ENCODE assay signal across 24 cellular contexts in the genomic region with DNA sequence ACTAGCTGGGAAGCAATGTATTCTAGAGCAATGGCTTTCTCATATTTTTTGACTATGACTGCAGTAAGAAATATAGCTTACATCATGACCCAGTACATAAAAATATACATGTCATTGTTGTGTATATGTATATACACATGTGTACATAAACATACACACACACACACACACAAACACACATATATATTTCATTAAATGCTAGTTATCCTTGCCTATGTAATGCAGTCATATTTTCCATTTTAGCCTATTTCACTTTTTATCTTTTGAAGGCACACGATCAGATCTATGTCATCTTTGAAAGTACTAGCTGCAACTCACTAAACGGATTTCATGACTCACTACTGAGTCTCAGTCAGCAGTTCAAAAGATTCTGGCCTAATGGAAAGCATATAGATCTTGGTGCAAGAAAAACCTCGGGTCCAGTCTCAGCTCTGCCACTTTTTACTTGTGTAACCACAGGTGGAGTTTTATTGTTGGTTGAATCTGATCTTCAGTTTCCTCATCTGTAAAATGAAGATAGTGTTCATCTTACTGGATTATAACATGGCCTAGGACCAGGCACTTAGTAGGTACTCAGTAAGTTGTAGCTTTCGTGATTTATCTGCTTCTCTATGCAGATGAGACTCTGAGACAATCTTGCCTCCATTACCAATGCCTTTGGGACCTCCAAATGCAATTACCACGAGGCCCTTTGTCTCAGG.
DNase-seq lines count a peak whose midpoint lies in the region; ATAC-seq, FAIRE-seq and TF ChIP-seq lines count a peak whose summit lies in the region.
"Had no signal": no experiment of that assay in that cellular context is flagged by ENCODE, and none has a peak within 500 bp of the region (broad histone marks: within the 10 kb centered on the region; RNA-seq: fewer than 3 reads in every experiment).

No MANE protein-coding gene starts in this region.

- H3K4me2 ChIP-seq in K562 (ENCODE audit: insufficient read depth, low read length), result no peak overlapping the region; the same call in 1 of the 2 replicates

- TF ChIP-seq EP300 in K562 (IDR thresholded peaks at IDR 0.05; ENCODE audit: low read length), result peak; percentile 83

- peak; percentile 82 for ATAC-seq in K562
- no peak for ATAC-seq in HG02970 (IDR thresholded peaks at IDR 0.05; ENCODE audit: low FRiP score, unreplicated experiment)
- ATAC-seq: HCT116; naive thymus-derived CD8-positive, alpha-beta T cell had no signal

- no TSS peak for BruUV-seq in K562 (replicated peaks; lab: Mats Ljungman, UMichigan)

- no peak for TF ChIP-seq RAD21 in K562 (CRISPR knock-in tag; conservative IDR thresholded peaks at IDR 0.05 in 1 of 2, IDR thresholded peaks at IDR 0.05 in 1 of 2)

- H3K9me3 ChIP-seq in K562 (replicated peaks; ENCODE audit: control insufficient read depth, insufficient read depth, low read depth, low read length) (no peaks in the 10 kb centered on the region), spleen (no peaks in the 10 kb centered on the region)
- H3K9me3 ChIP-seq: tibial nerve had no signal

- intact Hi-C loops in K562 (cut with micrococcal nuclease), result no loop called here
- intact Hi-C loops in spleen (cut with DNase I; ENCODE audit: low total_unique reads), result no loop called here

- H3K27me3 ChIP-seq in K562 (ENCODE audit: control insufficient read depth in 2 of 2, insufficient read depth in 2 of 2, low read length in 2 of 2) (no peaks in the 10 kb centered on the region), spleen (replicated peaks in 1 of 7) (peaks cover 0 to 25% (median 0%) of the 10 kb centered on the region in 7 donors)

- no peaks in the 10 kb centered on the region for H4K20me1 ChIP-seq in K562 (replicated peaks; ENCODE audit: control insufficient read depth, insufficient read depth, low read length)

- H3K36me3 Mint-ChIP-seq in activated T-cell treated with anti-CD3 and anti-CD28 coated beads, Interleukin-2, amount 50 U/mL, for 24 hours (ENCODE audit: low read depth), result no peaks in the 10 kb centered on the region

- no peak for DNase-seq in activated T-cell treated with anti-CD3 and anti-CD28 coated beads, Interleukin-2, amount 50 U/mL, for 24 hours
- DNase-seq in activated T-cell treated with anti-CD3 and anti-CD28 coated beads for 4 hours (no peak), GM10266 (ENCODE audit: extremely low spot score) (peak; percentile 58), RKO (ENCODE audit: low spot score) (peak; percentile 31), K562 (ENCODE audit: extremely low read depth in 1 of 4, low spot score in 3 of 4) (peak in 3 of 4 experiments; percentile 31 to 68 (median 62)), HEK293T (ENCODE audit: extremely low spot score) (no peak), spleen (no peak)
- DNase-seq: activated naive CD4-positive, alpha-beta T cell; Calu3; midbrain; naive thymus-derived CD8-positive, alpha-beta T cell; NCI-H1092 treated with DMSO at 0.1 percent for 48 hours; NCI-H2029; NCI-H226; Right ventricle myocardium superior; small intestine; T-helper 9 cell had no signal

- peaks cover 2% of the 10 kb centered on the region for H3K27me3 Mint-ChIP-seq in activated T-cell treated with anti-CD3 and anti-CD28 coated beads, Interleukin-2, amount 50 U/mL, for 24 hours

- no peak for TF ChIP-seq CTCF in GM10266 (IDR thresholded peaks at IDR 0.05; ENCODE audit: control insufficient read depth, insufficient read depth, low read depth, missing control alignments)
- no peak for TF ChIP-seq CTCF in K562 (IDR thresholded peaks at IDR 0.05 in 2 of 3, conservative IDR thresholded peaks at IDR 0.05 in 1 of 3; ENCODE audit: insufficient read depth in 2 of 3, low read depth in 1 of 3, low read length in 3 of 3)
- TF ChIP-seq CTCF in spleen (IDR thresholded peaks at IDR 0.05 in 8 of 11, conservative IDR thresholded peaks at IDR 0.05 in 3 of 11), result no peak

- CTCF ChIA-PET in K562 (lab: Yijun Ruan, JAX; ENCODE audit: low intra/inter-chr PET ratio), result no interaction called here
- CTCF ChIA-PET in HEK293T (lab: Yijun Ruan, JAX), result no interaction called here

- no peak overlapping the region for H3K9ac ChIP-seq in K562 (ENCODE audit: insufficient read depth in 1 of 2, low read depth in 2 of 2, low read length in 2 of 2)

- no peak for TF ChIP-seq POLR2A in K562 (conservative IDR thresholded peaks at IDR 0.05)
- TF ChIP-seq POLR2A in spleen (IDR thresholded peaks at IDR 0.05), result no peak

- H3K4me1 Mint-ChIP-seq in activated T-cell treated with anti-CD3 and anti-CD28 coated beads, Interleukin-2, amount 50 U/mL, for 24 hours (ENCODE audit: low read depth), result peaks cover 23% of the 10 kb centered on the region
- H3K4me1 Mint-ChIP-seq: central memory CD8-positive, alpha-beta T cell; naive thymus-derived CD8-positive, alpha-beta T cell had no signal

- in situ Hi-C loops in K562 (cut with MboI), result no loop called here

- H3K79me2 ChIP-seq in K562 (ENCODE audit: control insufficient read depth, insufficient read depth, low read length), result no peaks in the 10 kb centered on the region

- no peak overlapping the region for H3K4me3 Mint-ChIP-seq in activated T-cell treated with anti-CD3 and anti-CD28 coated beads, Interleukin-2, amount 50 U/mL, for 24 hours
- H3K4me3 Mint-ChIP-seq: central memory CD8-positive, alpha-beta T cell; naive thymus-derived CD8-positive, alpha-beta T cell had no signal

- no peaks in the 10 kb centered on the region for H3K9me3 Mint-ChIP-seq in activated T-cell treated with anti-CD3 and anti-CD28 coated beads, Interleukin-2, amount 50 U/mL, for 24 hours
- H3K9me3 Mint-ChIP-seq: central memory CD8-positive, alpha-beta T cell; naive thymus-derived CD8-positive, alpha-beta T cell had no signal

- H3K9me1 ChIP-seq in K562 (ENCODE audit: control insufficient read depth, insufficient read depth, low read length), result no peaks in the 10 kb centered on the region

- POLR2A ChIA-PET in K562 (lab: Yijun Ruan, JAX) (interaction anchor here (0.7 to 1.6 kb wide), 7 partner anchors 8 to 506 kb away, joined by 3 to 5 read pairs (median 4); no protein-coding TSS in a partner anchor), HEK293T (lab: Yijun Ruan, JAX) (no interaction called here)

- H3K27ac ChIP-seq in K562 (ENCODE audit: extremely low read depth, low read depth, low read length) (peak overlapping the region; percentile 36; the same call in 2 of the 3 replicates), spleen (no peak overlapping the region)
- H3K27ac ChIP-seq: C4-2B, tibial nerve had no signal

- H3K4me3 ChIP-seq in K562, result no peak overlapping the region
- H3K4me3 ChIP-seq in spleen, result no peak overlapping the region
- H3K4me3 ChIP-seq: tibial nerve had no signal

- peak; percentile 83 for FAIRE-seq in K562 (lab: Jason Lieb, UNC)
- FAIRE-seq: GM19239, keratinocyte, small intestine had no signal

- peak overlapping the region; percentile 86 for H3K27ac Mint-ChIP-seq in activated T-cell treated with anti-CD3 and anti-CD28 coated beads, Interleukin-2, amount 50 U/mL, for 24 hours
- H3K27ac Mint-ChIP-seq: naive thymus-derived CD8-positive, alpha-beta T cell had no signal

- H3K4me1 ChIP-seq in K562 (replicated peaks in 1 of 2; ENCODE audit: control insufficient read depth in 2 of 2, insufficient read depth in 2 of 2, low read length in 2 of 2), result peaks cover 11 to 16% of the 10 kb centered on the region in 2 experiments
- no peaks in the 10 kb centered on the region for H3K4me1 ChIP-seq in spleen
- H3K4me1 ChIP-seq: tibial nerve had no signal

- peak overlapping the region; percentile 26; the same call in 1 of the 2 replicates for H2AFZ ChIP-seq in K562 (ENCODE audit: low read depth, low read length)

- no peaks in the 10 kb centered on the region for H3K36me3 ChIP-seq in K562 (ENCODE audit: control insufficient read depth, insufficient read depth, low read length)
- no peaks in the 10 kb centered on the region for H3K36me3 ChIP-seq in spleen
- H3K36me3 ChIP-seq: tibial nerve had no signal

- WGBS in K562 (ENCODE audit: insufficient coverage, low coverage, missing lambda C conversion rate), result 9% methylated on average over 5 of the region's 5 CpGs
- 66 to 73% (median 69%) methylated on average over 5 of the region's 5 CpGs for WGBS in spleen, 5 donors

TF ChIP-seq in K562, 482 proteins besides CTCF, POLR2A, EP300 and RAD21 (continues in another document):
- no peak for TF ChIP-seq PURB (CRISPR knock-in tag; IDR thresholded peaks at IDR 0.05; ENCODE audit: low read depth)
- no peak for TF ChIP-seq ARID2 (IDR thresholded peaks at IDR 0.05)
- TF ChIP-seq SRF (CRISPR knock-in tag; IDR thresholded peaks at IDR 0.05), result no peak
- no peak for TF ChIP-seq ERF (CRISPR knock-in tag; IDR thresholded peaks at IDR 0.05)
- TF ChIP-seq MCM5 (IDR thresholded peaks at IDR 0.05; ENCODE audit: low read depth), result no peak
- no peak for TF ChIP-seq PHF21A (IDR thresholded peaks at IDR 0.05; ENCODE audit: borderline replicate concordance, low read depth)
- peak; percentile 34; the same call in 1 of the 2 replicates for TF ChIP-seq STAT5A (IDR thresholded peaks at IDR 0.05; ENCODE audit: borderline replicate concordance, low read length)
- 0 out of 2 replicates have a peak, but pooled peaks have one; percentile 58 for TF ChIP-seq ZNF766 (CRISPR knock-in tag; conservative IDR thresholded peaks at IDR 0.05)
- no peak for TF ChIP-seq ZNF57 (CRISPR knock-in tag; IDR thresholded peaks at IDR 0.05)
- no peak for TF ChIP-seq CREB1 (IDR thresholded peaks at IDR 0.05)
- TF ChIP-seq CREB1 (CRISPR knock-in tag; IDR thresholded peaks at IDR 0.05), result no peak
- TF ChIP-seq RUNX1 (IDR thresholded peaks at IDR 0.05; ENCODE audit: low read depth), result no peak
- no peak for TF ChIP-seq HIVEP1 (CRISPR knock-in tag; IDR thresholded peaks at IDR 0.05)

TF ChIP-seq in HEK293T, 16 proteins besides CTCF, POLR2A, EP300 and RAD21 (continues in another document):
- no peak for TF ChIP-seq CTBP1 (IDR thresholded peaks at IDR 0.05; ENCODE audit: borderline replicate concordance)
- TF ChIP-seq, protein P1, sequence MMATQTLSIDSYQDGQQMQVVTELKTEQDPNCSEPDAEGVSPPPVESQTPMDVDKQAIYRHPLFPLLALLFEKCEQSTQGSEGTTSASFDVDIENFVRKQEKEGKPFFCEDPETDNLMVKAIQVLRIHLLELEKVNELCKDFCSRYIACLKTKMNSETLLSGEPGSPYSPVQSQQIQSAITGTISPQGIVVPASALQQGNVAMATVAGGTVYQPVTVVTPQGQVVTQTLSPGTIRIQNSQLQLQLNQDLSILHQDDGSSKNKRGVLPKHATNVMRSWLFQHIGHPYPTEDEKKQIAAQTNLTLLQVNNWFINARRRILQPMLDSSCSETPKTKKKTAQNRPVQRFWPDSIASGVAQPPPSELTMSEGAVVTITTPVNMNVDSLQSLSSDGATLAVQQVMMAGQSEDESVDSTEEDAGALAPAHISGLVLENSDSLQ (IDR thresholded peaks at IDR 0.05), result no peak
- no peak for TF ChIP-seq FOXM1 (IDR thresholded peaks at IDR 0.05; ENCODE audit: borderline replicate concordance)
- TF ChIP-seq SP1 (IDR thresholded peaks at IDR 0.05), result no peak
- no peak for TF ChIP-seq ARNT (IDR thresholded peaks at IDR 0.05)
- no peak for TF ChIP-seq NFRKB (IDR thresholded peaks at IDR 0.05)
- no peak for TF ChIP-seq SUZ12 (IDR thresholded peaks at IDR 0.05)
- TF ChIP-seq FOXK2 (IDR thresholded peaks at IDR 0.05), result no peak
- no peak for TF ChIP-seq TARDBP (IDR thresholded peaks at IDR 0.05)
- no peak for TF ChIP-seq ZNF384 (IDR thresholded peaks at IDR 0.05)
- no peak for TF ChIP-seq ELF4 (IDR thresholded peaks at IDR 0.05)
- no peak for TF ChIP-seq L3MBTL2 (conservative IDR thresholded peaks at IDR 0.05)
- TF ChIP-seq BHLHE40 (IDR thresholded peaks at IDR 0.05; ENCODE audit: borderline replicate concordance), result no peak

Comparison
In these comparisons a context has a peak if more than half of its experiments do, and no peak if none do; other contexts are left out.
1. DNase-seq: peak in GM10266 (single experiment), RKO (single experiment) and K562 (3 of 4); none in activated T-cell treated with anti-CD3 and anti-CD28 coated beads, Interleukin-2, amount 50 U/mL, for 24 hours (single experiment), activated T-cell treated with anti-CD3 and anti-CD28 coated beads for 4 hours (single experiment), HEK293T (single experiment) and spleen (single experiment).